In the genomic region with DNA sequence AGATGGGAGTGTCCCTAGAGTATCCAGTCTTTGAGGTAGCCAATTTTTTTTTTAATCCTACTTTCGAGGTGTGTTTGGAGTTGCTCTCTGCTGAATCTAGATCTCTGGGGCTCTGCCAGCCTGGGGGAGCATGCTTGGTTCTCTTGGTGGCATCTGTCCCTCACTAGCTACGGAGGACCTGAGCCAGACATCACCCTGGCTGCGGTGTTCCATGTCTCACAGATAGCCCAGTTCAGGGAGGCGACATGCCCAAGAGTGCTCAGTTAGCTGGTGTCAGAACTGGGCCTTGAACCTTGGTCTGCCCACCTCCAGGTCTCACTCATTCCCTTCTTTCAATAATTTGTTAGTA, we compare ENCODE assay signal across 8 cellular contexts. TPM values are rescaled to one million over a fixed set of nuclear protein-coding genes. Genes with fewer than 3 reads are reported as not detected.
DNase-seq lines count a peak whose midpoint lies in the region; ATAC-seq, FAIRE-seq and TF ChIP-seq lines count a peak whose summit lies in the region.

No MANE protein-coding gene starts in this region.

- FAIRE-seq in urothelium cell line (lab: Jason Lieb, UNC), result no peak

- no peak overlapping the region for H2BK5ac ChIP-seq in mesenchymal stem cell (ENCODE audit: low read depth, low read length, poor library complexity, severe bottlenecking)

- H3K27ac Mint-ChIP-seq in activated T-cell treated with anti-CD3 and anti-CD28 coated beads, Interleukin-2, amount 50 U/mL, for 72 hours, result no peak overlapping the region

- no peak overlapping the region for H4K8ac ChIP-seq in mesenchymal stem cell (ENCODE audit: low read length)

- CTCF ChIA-PET in mammary epithelial cell (lab: Charles Lee; ENCODE audit: low non-redundant PET), result interaction anchor here (0.7 kb wide), 1 partner anchor 301 kb away, joined by 6 read pairs; no protein-coding TSS in a partner anchor

- H2AFZ ChIP-seq in mammary epithelial cell (ENCODE audit: low read depth, low read length) (peak overlapping the region; percentile 86), mesenchymal stem cell (ENCODE audit: low read depth, low read length) (no peak overlapping the region)

- H3K14ac ChIP-seq in mesenchymal stem cell (ENCODE audit: low read length in 2 of 2), result peak overlapping the region in 1 of 2 experiments; percentile 94

- intact Hi-C loops in mammary epithelial cell (cut with micrococcal nuclease), result loop anchor here (2.0 kb wide), 3 partner anchors 19 to 31 kb away; a partner anchor contains a TSS

- ATAC-seq in activated T-cell treated with anti-CD3 and anti-CD28 coated beads, Interleukin-2, amount 50 U/mL, for 72 hours (replicated peaks in 1 of 2), result no peak
- ATAC-seq in HG03460 (IDR thresholded peaks at IDR 0.05; ENCODE audit: unreplicated experiment), result no peak
- no peak for ATAC-seq in HG03097 (IDR thresholded peaks at IDR 0.05; ENCODE audit: low FRiP score, unreplicated experiment)

- dilution Hi-C loops in mammary epithelial cell (cut with HindIII; ENCODE audit: low sequenced_read_pairs), result no loop called here

- H3K4me3 ChIP-seq in mammary epithelial cell (replicated peaks in 1 of 3; ENCODE audit: insufficient read depth in 1 of 3, low read depth in 2 of 3, low read length in 3 of 3) (peak overlapping the region; percentile 57 to 69 (median 65)), mesenchymal stem cell (ENCODE audit: insufficient read depth in 1 of 2, low read depth in 1 of 2, low read length in 2 of 2) (peak overlapping the region in 1 of 2 experiments; percentile 86)

- H3K4me2 ChIP-seq in mammary epithelial cell (ENCODE audit: insufficient read depth, low read depth, low read length) (peak overlapping the region; percentile 93), mesenchymal stem cell (ENCODE audit: low read length, poor library complexity, severe bottlenecking) (peak overlapping the region; percentile 77)

- H3K36me3 Mint-ChIP-seq in activated T-cell treated with anti-CD3 and anti-CD28 coated beads, Interleukin-2, amount 50 U/mL, for 72 hours (ENCODE audit: insufficient read depth in 2 of 2), result no peaks in the 10 kb centered on the region

- peak overlapping the region in 1 of 2 experiments; percentile 94 for H3K4ac ChIP-seq in mesenchymal stem cell (ENCODE audit: low read depth in 1 of 2, low read length in 2 of 2)

- peak overlapping the region in 1 of 2 experiments; percentile 81 for H3K18ac ChIP-seq in mesenchymal stem cell (ENCODE audit: low read depth in 1 of 2, low read length in 2 of 2)

- H3K4me3 Mint-ChIP-seq in activated T-cell treated with anti-CD3 and anti-CD28 coated beads, Interleukin-2, amount 50 U/mL, for 72 hours, result peak overlapping the region; percentile 72 to 75

- H2BK120ac ChIP-seq in mesenchymal stem cell (ENCODE audit: low read depth, low read length), result no peak overlapping the region

- H3K27me3 ChIP-seq in mammary epithelial cell (ENCODE audit: insufficient read depth, low read length), result no peaks in the 10 kb centered on the region
- no peaks in the 10 kb centered on the region for H3K27me3 ChIP-seq in mesenchymal stem cell (ENCODE audit: control insufficient read depth in 1 of 2, insufficient read depth in 1 of 2, low read length in 2 of 2)

- DNase-seq in activated T-cell treated with anti-CD3 and anti-CD28 coated beads, Interleukin-2, amount 50 U/mL, for 72 hours, result no peak
- no peak for DNase-seq in activated T-cell treated with anti-CD3 and anti-CD28 coated beads, Interleukin-2, amount 50 U/mL, for 48 hours
- no peak for DNase-seq in mammary epithelial cell
- no peak for DNase-seq in mesenchymal stem cell
- peak; percentile 54 for DNase-seq in urothelium cell line (ENCODE audit: low spot score)
- DNase-seq in amniotic stem cell (lab: John Stamatoyannopoulos, UW), result no peak

- no peak overlapping the region for H4K91ac ChIP-seq in mesenchymal stem cell (ENCODE audit: low read length)

- H3K4me1 ChIP-seq in mammary epithelial cell (ENCODE audit: insufficient read depth, low read length), result peaks cover 29% of the 10 kb centered on the region
- H3K4me1 ChIP-seq in mesenchymal stem cell (ENCODE audit: control insufficient read depth, insufficient read depth, low read depth, low read length), result peaks cover 17% of the 10 kb centered on the region

- H3K23ac ChIP-seq in mesenchymal stem cell (ENCODE audit: low read length in 2 of 2), result no peak overlapping the region

- H4K20me1 ChIP-seq in mammary epithelial cell (ENCODE audit: insufficient read depth, low read length), result no peaks in the 10 kb centered on the region

- TF ChIP-seq CTCF in mammary epithelial cell (conservative IDR thresholded peaks at IDR 0.05 in 1 of 2, IDR thresholded peaks at IDR 0.05 in 1 of 2; ENCODE audit: extremely low read depth in 1 of 2, insufficient read depth in 1 of 2, low read depth in 1 of 2, low read length in 2 of 2), result no peak

- TSS peak; percentile 59 for BruUV-seq in mammary epithelial cell (replicated peaks; lab: Mats Ljungman, UMichigan)

- peaks cover 40% of the 10 kb centered on the region for H3K27me3 Mint-ChIP-seq in activated T-cell treated with anti-CD3 and anti-CD28 coated beads, Interleukin-2, amount 50 U/mL, for 72 hours (ENCODE audit: low read depth)

- 60% methylated on average over 4 of the region's 4 CpGs for WGBS in mammary epithelial cell (ENCODE audit: low coverage, missing lambda C conversion rate)
- WGBS in mesenchymal stem cell, result 82% methylated on average over 4 of the region's 4 CpGs

- no peaks in the 10 kb centered on the region for H3K36me3 ChIP-seq in mammary epithelial cell (ENCODE audit: insufficient read depth, low read length)
- peaks cover 8 to 36% of the 10 kb centered on the region in 2 experiments for H3K36me3 ChIP-seq in mesenchymal stem cell (ENCODE audit: control insufficient read depth in 1 of 2, insufficient read depth in 2 of 2, low read depth in 1 of 2, low read length in 2 of 2)

- peak overlapping the region; percentile 75 for H3K9ac ChIP-seq in mammary epithelial cell (ENCODE audit: insufficient read depth, low read length)
- H3K9ac ChIP-seq in mesenchymal stem cell (ENCODE audit: low read length), result peak overlapping the region; percentile 98

- in situ Hi-C loops in mammary epithelial cell (cut with MboI; ENCODE audit: low sequenced_read_pairs in 2 of 2), result no loop called here

- H2BK15ac ChIP-seq in mesenchymal stem cell (ENCODE audit: low read depth, poor library complexity, severe bottlenecking), result peak overlapping the region; percentile 82

- peak overlapping the region in 1 of 2 experiments; percentile 91 for H2BK12ac ChIP-seq in mesenchymal stem cell (ENCODE audit: low read length in 2 of 2)

- no peak overlapping the region for H2AK5ac ChIP-seq in mesenchymal stem cell (ENCODE audit: low read length, severe bottlenecking)

- peak overlapping the region; percentile 54 for H3K27ac ChIP-seq in mammary epithelial cell (ENCODE audit: insufficient read depth, low read depth, low read length)
- H3K27ac ChIP-seq in mesenchymal stem cell (ENCODE audit: low read length, poor library complexity, severe bottlenecking), result no peak overlapping the region

- no peaks in the 10 kb centered on the region for H3K79me1 ChIP-seq in mesenchymal stem cell (replicated peaks; ENCODE audit: low read length, poor library complexity, severe bottlenecking)

- peaks cover 12% of the 10 kb centered on the region for H3K4me1 Mint-ChIP-seq in activated T-cell treated with anti-CD3 and anti-CD28 coated beads, Interleukin-2, amount 50 U/mL, for 72 hours (ENCODE audit: low read depth)

- peaks cover 9% of the 10 kb centered on the region for H3K79me2 ChIP-seq in mammary epithelial cell (ENCODE audit: insufficient read depth, low read length)

- no peaks in the 10 kb centered on the region for H3K9me3 Mint-ChIP-seq in activated T-cell treated with anti-CD3 and anti-CD28 coated beads, Interleukin-2, amount 50 U/mL, for 72 hours

- H3K9me3 ChIP-seq in mammary epithelial cell (replicated peaks; ENCODE audit: insufficient read depth, low read length) (no peaks in the 10 kb centered on the region), mesenchymal stem cell (ENCODE audit: control insufficient read depth, low read length) (no peaks in the 10 kb centered on the region)

RNA-seq across cellular contexts. Expression of a gene that starts 0.5 kb away (rescaled TPM):
- under 1 TPM; 0.34 to 0.76 TPM for total RNA-seq in activated T-cell treated with anti-CD3 and anti-CD28 coated beads, Interleukin-2, amount 50 U/mL, for 72 hours
- total RNA-seq in mammary epithelial cell, result 100 to 1,000 TPM in 1 of 2 donors, 10 to 100 TPM in 1; 14.1 to 217 TPM
- polyA plus RNA-seq in mammary epithelial cell, result 9.2 TPM
- polyA minus RNA-seq in mammary epithelial cell, result 12.8 TPM
- 24.1 TPM for polyA plus RNA-seq in mesenchymal stem cell (2013, experiment 1 of 2)
- 24.2 TPM for polyA plus RNA-seq in mesenchymal stem cell (2013, experiment 2 of 2)

RNA-seq across cellular contexts. Expression of a gene that starts 18.5 kb away (rescaled TPM):
- total RNA-seq in activated T-cell treated with anti-CD3 and anti-CD28 coated beads, Interleukin-2, amount 50 U/mL, for 72 hours, result 100 to 1,000 TPM; 290 to 370 TPM
- total RNA-seq in mammary epithelial cell, result 10 to 100 TPM; 12.0 to 72.5 TPM
- polyA plus RNA-seq in mammary epithelial cell, result 91.1 TPM
- polyA minus RNA-seq in mammary epithelial cell, result 92.6 TPM
- 6.9 TPM for polyA plus RNA-seq in mesenchymal stem cell (2013, experiment 1 of 2)
- polyA plus RNA-seq in mesenchymal stem cell (2013, experiment 2 of 2), result 7.5 TPM

Comparison
In these comparisons a context has a peak if more than half of its experiments do, and no peak if none do; other contexts are left out.
1. RNA of a gene that starts 0.5 kb away (total RNA-seq): 14.1 to 217 TPM in mammary epithelial cell; 0.34 to 0.76 TPM in activated T-cell treated with anti-CD3 and anti-CD28 coated beads, Interleukin-2, amount 50 U/mL, for 72 hours; every median in the first group is over 4 times any median in the second.